ENCODE assay signal across 20 cellular contexts in genomic region chr10:4278161-4278560, GRCh38.
A peak's percentile ranks its signal among the peaks of the same experiment; 100 is the strongest.
DNase-seq lines count a peak whose midpoint lies in the region; ATAC-seq and TF ChIP-seq lines count a peak whose summit lies in the region.
"Had no signal": no experiment of that assay in that cellular context is flagged by ENCODE, and none has a peak within 500 bp of the region (broad histone marks: within the 10 kb centered on the region; RNA-seq: fewer than 3 reads in every experiment).

No MANE protein-coding gene starts in this region.

- H3K4ac ChIP-seq in trophoblast cell (ENCODE audit: low read depth, low read length), result no peak overlapping the region

- H3K79me1 ChIP-seq in trophoblast cell (ENCODE audit: low read length), result peaks cover 9% of the 10 kb centered on the region

- peaks cover 3 to 12% of the 10 kb centered on the region in 2 experiments for H3K4me1 ChIP-seq in trophoblast cell (ENCODE audit: control insufficient read depth in 1 of 2, insufficient read depth in 2 of 2, low read length in 2 of 2)

- H3K9me3 ChIP-seq in trophoblast cell (ENCODE audit: insufficient read depth, low read depth, low read length), result no peaks in the 10 kb centered on the region

- WGBS in trophoblast cell (ENCODE audit: extremely low coverage, insufficient coverage, insufficient read length), result no CpG with 5 or more reads among the region's 4 CpGs

- H3K9ac ChIP-seq in trophoblast cell (ENCODE audit: low read length), result no peak overlapping the region

- no peaks in the 10 kb centered on the region for H3K36me3 ChIP-seq in trophoblast cell (ENCODE audit: control insufficient read depth in 1 of 2, insufficient read depth in 2 of 2, low read length in 2 of 2)

- H2AK5ac ChIP-seq in trophoblast cell (ENCODE audit: low read length), result no peak overlapping the region

- H2BK12ac ChIP-seq in trophoblast cell (ENCODE audit: low read length), result peak overlapping the region; percentile 37

- H3K18ac ChIP-seq in trophoblast cell (ENCODE audit: low read length), result no peak overlapping the region

- H2AFZ ChIP-seq in trophoblast cell (ENCODE audit: insufficient read depth, low read length, poor library complexity), result no peak overlapping the region
- H2AFZ ChIP-seq: PC-9 had no signal

- DNase-seq in NCI-H82 (lab: John Stamatoyannopoulos, UW), result peak; percentile 19
- DNase-seq in NCI-H82 treated with DMSO at 0.1 percent for 48 hours (lab: John Stamatoyannopoulos, UW; ENCODE audit: unreplicated experiment), result no peak
- peak; percentile 46 for DNase-seq in fibroblast of villous mesenchyme (ENCODE audit: low read depth)
- no peak for DNase-seq in trophoblast cell
- no peak for DNase-seq in HUDEP-2 (lab: John Stamatoyannopoulos, UW; ENCODE audit: unreplicated experiment in 76 of 76)
- DNase-seq: 8988T; Calu3; CD8-positive, alpha-beta memory T cell; DMS153; EL; GF-D8; NCI-H1417; NCI-H1694 treated with DMSO at 0.1 percent for 48 hours; NCI-H2081 treated with DMSO at 0.1 percent for 48 hours; NCI-H69; PC-9; SIG-M5 had no signal

- H4K12ac ChIP-seq in trophoblast cell (ENCODE audit: low read depth, low read length), result no peak overlapping the region

- H2BK120ac ChIP-seq in trophoblast cell (ENCODE audit: insufficient read depth, low read length, poor library complexity), result no peak overlapping the region

- peaks cover 2% of the 10 kb centered on the region for H3K79me2 ChIP-seq in trophoblast cell (ENCODE audit: control insufficient read depth, insufficient read depth, low read length, poor library complexity)

- H3K14ac ChIP-seq in trophoblast cell (ENCODE audit: low read length), result no peak overlapping the region

- no peak overlapping the region for H2BK5ac ChIP-seq in trophoblast cell (ENCODE audit: low read depth, low read length, poor library complexity)

- no peak overlapping the region for H3K23ac ChIP-seq in trophoblast cell (ENCODE audit: low read length)

- no peaks in the 10 kb centered on the region for H3K27me3 ChIP-seq in trophoblast cell (ENCODE audit: insufficient read depth, low read length)

- ATAC-seq in GM21786 (IDR thresholded peaks at IDR 0.05; ENCODE audit: unreplicated experiment) (no peak), HG02970 (IDR thresholded peaks at IDR 0.05; ENCODE audit: low FRiP score, unreplicated experiment) (no peak)

- H3K27ac ChIP-seq in trophoblast cell (ENCODE audit: low read depth, low read length), result no peak overlapping the region
- H3K27ac ChIP-seq: C4-2B, PC-9 had no signal

- no peak for TF ChIP-seq CTCF in fibroblast of villous mesenchyme (IDR thresholded peaks at IDR 0.05; ENCODE audit: insufficient read depth, low read depth, low read length)

- no peak overlapping the region for H4K91ac ChIP-seq in trophoblast cell (ENCODE audit: low read depth, low read length)

- H3K4me3 ChIP-seq in fibroblast of villous mesenchyme (ENCODE audit: low read depth, low read length) (no peak overlapping the region), trophoblast cell (ENCODE audit: low read depth, low read length) (no peak overlapping the region)
- H3K4me3 ChIP-seq: PC-9 had no signal

- H4K8ac ChIP-seq in trophoblast cell (ENCODE audit: low read depth, low read length), result no peak overlapping the region

- H3K4me2 ChIP-seq in trophoblast cell (ENCODE audit: low read length), result no peak overlapping the region
- H3K4me2 ChIP-seq: PC-9 had no signal

Comparison
In these comparisons a context has a peak if more than half of its experiments do, and no peak if none do; other contexts are left out.
1. DNase-seq: peak in NCI-H82 (single experiment) and fibroblast of villous mesenchyme (single experiment); none in NCI-H82 treated with DMSO at 0.1 percent for 48 hours (single experiment), trophoblast cell (0 of 2) and HUDEP-2 (0 of 76).